ENCODE assay signal across 1 cellular context in the genomic region with DNA sequence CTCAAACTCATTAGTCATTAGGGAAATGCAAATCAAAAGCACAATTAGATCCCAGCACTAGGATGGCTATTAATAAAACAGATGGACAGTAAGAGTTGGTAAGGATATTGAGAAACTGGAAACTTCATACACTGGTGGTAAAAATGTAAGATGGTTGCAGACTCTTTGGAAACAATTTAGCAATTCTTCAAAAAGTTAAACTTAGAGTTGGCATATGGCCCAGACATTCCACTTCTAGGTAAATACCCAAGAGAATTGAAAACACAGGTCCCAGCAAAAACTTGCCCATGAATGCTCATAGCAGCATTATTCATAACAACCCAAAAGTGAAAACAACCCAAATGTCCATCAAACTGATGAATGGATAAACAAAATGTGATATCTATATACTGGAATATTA.
A peak's percentile ranks its signal among the peaks of the same experiment; 100 is the strongest.
TF ChIP-seq lines count a peak whose summit lies in the region.

No MANE protein-coding gene starts in this region.

TF ChIP-seq in HepG2, 621 proteins besides CTCF, POLR2A, EP300 and RAD21 (continued from another document):
- TF ChIP-seq, protein P1, sequence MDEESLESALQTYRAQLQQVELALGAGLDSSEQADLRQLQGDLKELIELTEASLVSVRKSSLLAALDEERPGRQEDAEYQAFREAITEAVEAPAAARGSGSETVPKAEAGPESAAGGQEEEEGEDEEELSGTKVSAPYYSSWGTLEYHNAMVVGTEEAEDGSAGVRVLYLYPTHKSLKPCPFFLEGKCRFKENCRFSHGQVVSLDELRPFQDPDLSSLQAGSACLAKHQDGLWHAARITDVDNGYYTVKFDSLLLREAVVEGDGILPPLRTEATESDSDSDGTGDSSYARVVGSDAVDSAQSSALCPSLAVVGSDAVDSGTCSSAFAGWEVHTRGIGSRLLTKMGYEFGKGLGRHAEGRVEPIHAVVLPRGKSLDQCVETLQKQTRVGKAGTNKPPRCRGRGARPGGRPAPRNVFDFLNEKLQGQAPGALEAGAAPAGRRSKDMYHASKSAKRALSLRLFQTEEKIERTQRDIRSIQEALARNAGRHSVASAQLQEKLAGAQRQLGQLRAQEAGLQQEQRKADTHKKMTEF (CRISPR knock-in tag; IDR thresholded peaks at IDR 0.05): peak; percentile 61
- TF ChIP-seq SOX5 (CRISPR knock-in tag; IDR thresholded peaks at IDR 0.05; ENCODE audit: borderline replicate concordance) (0 out of 2 replicates have a peak, but pooled peaks have one; percentile 65), PPARG (CRISPR knock-in tag; conservative IDR thresholded peaks at IDR 0.05) (peak; percentile 54; the same call in 1 of the 2 replicates), ZSCAN12 (CRISPR knock-in tag; IDR thresholded peaks at IDR 0.05) (peak; percentile 42; the same call in 1 of the 2 replicates), HNRNPLL (IDR thresholded peaks at IDR 0.05; ENCODE audit: low read depth, low read length, poor library complexity, severe bottlenecking) (no peak), ZBTB20 (CRISPR knock-in tag; IDR thresholded peaks at IDR 0.05; ENCODE audit: borderline replicate concordance, low read depth) (no peak), SRSF9 (IDR thresholded peaks at IDR 0.05; ENCODE audit: borderline replicate concordance, insufficient read depth, low read depth, low read length, poor library complexity, severe bottlenecking) (no peak), FOXA1 (IDR thresholded peaks at IDR 0.05) (no peak), FOXA1 (CRISPR knock-in tag; IDR thresholded peaks at IDR 0.05) (peak; percentile 68), TEAD3 (CRISPR knock-in tag; optimal IDR thresholded peaks at IDR 0.05; ENCODE audit: borderline replicate concordance) (peak; percentile 84), KAT8 (CRISPR knock-in tag; IDR thresholded peaks at IDR 0.05) (peak; percentile 48; the same call in 1 of the 2 replicates), SYNCRIP (IDR thresholded peaks at IDR 0.05; ENCODE audit: insufficient read depth, low read depth, low read length) (no peak), MED1 (CRISPR knock-in tag; IDR thresholded peaks at IDR 0.05) (peak; percentile 76), SOX13 (IDR thresholded peaks at IDR 0.05) (no peak), SOX13 (CRISPR knock-in tag; conservative IDR thresholded peaks at IDR 0.05 in 1 of 2, IDR thresholded peaks at IDR 0.05 in 1 of 2) (peak in 1 of 2 experiments; percentile 80; a peak in 1 of 4 replicates), SAP130 (CRISPR knock-in tag; IDR thresholded peaks at IDR 0.05; ENCODE audit: low read depth) (peak; percentile 62), CEBPB (IDR thresholded peaks at IDR 0.05; ENCODE audit: borderline replicate concordance, low read depth, low read length) (peak; percentile 83), NFKBIZ (CRISPR knock-in tag; IDR thresholded peaks at IDR 0.05) (no peak), ZKSCAN8 (CRISPR knock-in tag; IDR thresholded peaks at IDR 0.05; ENCODE audit: borderline replicate concordance) (0 out of 2 replicates have a peak, but pooled peaks have one; percentile 61), ZNF678 (CRISPR knock-in tag; IDR thresholded peaks at IDR 0.05) (no peak), SMC3 (IDR thresholded peaks at IDR 0.05; ENCODE audit: low read length) (peak; percentile 16; the same call in 1 of the 2 replicates), ERF (CRISPR knock-in tag; IDR thresholded peaks at IDR 0.05) (peak; percentile 24; the same call in 1 of the 2 replicates), FOXJ3 (CRISPR knock-in tag; IDR thresholded peaks at IDR 0.05; ENCODE audit: borderline replicate concordance) (peak; percentile 84; the same call in 1 of the 2 replicates), HNF4A (CRISPR knock-in tag; IDR thresholded peaks at IDR 0.05) (0 out of 2 replicates have a peak, but pooled peaks have one; percentile 23)
- TF ChIP-seq, protein P2, sequence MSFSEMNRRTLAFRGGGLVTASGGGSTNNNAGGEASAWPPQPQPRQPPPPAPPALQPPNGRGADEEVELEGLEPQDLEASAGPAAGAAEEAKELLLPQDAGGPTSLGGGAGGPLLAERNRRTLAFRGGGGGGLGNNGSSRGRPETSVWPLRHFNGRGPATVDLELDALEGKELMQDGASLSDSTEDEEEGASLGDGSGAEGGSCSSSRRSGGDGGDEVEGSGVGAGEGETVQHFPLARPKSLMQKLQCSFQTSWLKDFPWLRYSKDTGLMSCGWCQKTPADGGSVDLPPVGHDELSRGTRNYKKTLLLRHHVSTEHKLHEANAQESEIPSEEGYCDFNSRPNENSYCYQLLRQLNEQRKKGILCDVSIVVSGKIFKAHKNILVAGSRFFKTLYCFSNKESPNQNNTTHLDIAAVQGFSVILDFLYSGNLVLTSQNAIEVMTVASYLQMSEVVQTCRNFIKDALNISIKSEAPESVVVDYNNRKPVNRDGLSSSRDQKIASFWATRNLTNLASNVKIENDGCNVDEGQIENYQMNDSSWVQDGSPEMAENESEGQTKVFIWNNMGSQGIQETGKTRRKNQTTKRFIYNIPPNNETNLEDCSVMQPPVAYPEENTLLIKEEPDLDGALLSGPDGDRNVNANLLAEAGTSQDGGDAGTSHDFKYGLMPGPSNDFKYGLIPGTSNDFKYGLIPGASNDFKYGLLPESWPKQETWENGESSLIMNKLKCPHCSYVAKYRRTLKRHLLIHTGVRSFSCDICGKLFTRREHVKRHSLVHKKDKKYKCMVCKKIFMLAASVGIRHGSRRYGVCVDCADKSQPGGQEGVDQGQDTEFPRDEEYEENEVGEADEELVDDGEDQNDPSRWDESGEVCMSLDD (CRISPR knock-in tag; IDR thresholded peaks at IDR 0.05; ENCODE audit: borderline replicate concordance): no peak
- TF ChIP-seq, protein P3, sequence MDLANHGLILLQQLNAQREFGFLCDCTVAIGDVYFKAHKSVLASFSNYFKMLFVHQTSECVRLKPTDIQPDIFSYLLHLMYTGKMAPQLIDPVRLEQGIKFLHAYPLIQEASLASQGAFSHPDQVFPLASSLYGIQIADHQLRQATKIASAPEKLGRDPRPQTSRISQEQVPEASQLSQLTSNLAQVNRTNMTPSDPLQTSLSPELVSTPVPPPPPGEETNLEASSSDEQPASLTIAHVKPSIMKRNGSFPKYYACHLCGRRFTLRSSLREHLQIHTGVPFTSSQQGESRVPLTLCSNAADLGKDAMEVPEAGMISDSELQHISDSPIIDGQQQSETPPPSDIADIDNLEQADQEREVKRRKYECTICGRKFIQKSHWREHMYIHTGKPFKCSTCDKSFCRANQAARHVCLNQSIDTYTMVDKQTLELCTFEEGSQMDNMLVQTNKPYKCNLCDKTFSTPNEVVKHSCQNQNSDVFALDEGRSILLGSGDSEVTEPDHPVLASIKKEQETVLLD (CRISPR knock-in tag; IDR thresholded peaks at IDR 0.05; ENCODE audit: low read depth): no peak
- TF ChIP-seq, protein P4, sequence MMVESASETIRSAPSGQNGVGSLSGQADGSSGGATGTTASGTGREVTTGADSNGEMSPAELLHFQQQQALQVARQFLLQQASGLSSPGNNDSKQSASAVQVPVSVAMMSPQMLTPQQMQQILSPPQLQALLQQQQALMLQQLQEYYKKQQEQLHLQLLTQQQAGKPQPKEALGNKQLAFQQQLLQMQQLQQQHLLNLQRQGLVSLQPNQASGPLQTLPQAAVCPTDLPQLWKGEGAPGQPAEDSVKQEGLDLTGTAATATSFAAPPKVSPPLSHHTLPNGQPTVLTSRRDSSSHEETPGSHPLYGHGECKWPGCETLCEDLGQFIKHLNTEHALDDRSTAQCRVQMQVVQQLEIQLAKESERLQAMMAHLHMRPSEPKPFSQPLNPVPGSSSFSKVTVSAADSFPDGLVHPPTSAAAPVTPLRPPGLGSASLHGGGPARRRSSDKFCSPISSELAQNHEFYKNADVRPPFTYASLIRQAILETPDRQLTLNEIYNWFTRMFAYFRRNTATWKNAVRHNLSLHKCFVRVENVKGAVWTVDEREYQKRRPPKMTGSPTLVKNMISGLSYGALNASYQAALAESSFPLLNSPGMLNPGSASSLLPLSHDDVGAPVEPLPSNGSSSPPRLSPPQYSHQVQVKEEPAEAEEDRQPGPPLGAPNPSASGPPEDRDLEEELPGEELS (CRISPR knock-in tag; IDR thresholded peaks at IDR 0.05): peak; percentile 69
- TF ChIP-seq, protein P5, sequence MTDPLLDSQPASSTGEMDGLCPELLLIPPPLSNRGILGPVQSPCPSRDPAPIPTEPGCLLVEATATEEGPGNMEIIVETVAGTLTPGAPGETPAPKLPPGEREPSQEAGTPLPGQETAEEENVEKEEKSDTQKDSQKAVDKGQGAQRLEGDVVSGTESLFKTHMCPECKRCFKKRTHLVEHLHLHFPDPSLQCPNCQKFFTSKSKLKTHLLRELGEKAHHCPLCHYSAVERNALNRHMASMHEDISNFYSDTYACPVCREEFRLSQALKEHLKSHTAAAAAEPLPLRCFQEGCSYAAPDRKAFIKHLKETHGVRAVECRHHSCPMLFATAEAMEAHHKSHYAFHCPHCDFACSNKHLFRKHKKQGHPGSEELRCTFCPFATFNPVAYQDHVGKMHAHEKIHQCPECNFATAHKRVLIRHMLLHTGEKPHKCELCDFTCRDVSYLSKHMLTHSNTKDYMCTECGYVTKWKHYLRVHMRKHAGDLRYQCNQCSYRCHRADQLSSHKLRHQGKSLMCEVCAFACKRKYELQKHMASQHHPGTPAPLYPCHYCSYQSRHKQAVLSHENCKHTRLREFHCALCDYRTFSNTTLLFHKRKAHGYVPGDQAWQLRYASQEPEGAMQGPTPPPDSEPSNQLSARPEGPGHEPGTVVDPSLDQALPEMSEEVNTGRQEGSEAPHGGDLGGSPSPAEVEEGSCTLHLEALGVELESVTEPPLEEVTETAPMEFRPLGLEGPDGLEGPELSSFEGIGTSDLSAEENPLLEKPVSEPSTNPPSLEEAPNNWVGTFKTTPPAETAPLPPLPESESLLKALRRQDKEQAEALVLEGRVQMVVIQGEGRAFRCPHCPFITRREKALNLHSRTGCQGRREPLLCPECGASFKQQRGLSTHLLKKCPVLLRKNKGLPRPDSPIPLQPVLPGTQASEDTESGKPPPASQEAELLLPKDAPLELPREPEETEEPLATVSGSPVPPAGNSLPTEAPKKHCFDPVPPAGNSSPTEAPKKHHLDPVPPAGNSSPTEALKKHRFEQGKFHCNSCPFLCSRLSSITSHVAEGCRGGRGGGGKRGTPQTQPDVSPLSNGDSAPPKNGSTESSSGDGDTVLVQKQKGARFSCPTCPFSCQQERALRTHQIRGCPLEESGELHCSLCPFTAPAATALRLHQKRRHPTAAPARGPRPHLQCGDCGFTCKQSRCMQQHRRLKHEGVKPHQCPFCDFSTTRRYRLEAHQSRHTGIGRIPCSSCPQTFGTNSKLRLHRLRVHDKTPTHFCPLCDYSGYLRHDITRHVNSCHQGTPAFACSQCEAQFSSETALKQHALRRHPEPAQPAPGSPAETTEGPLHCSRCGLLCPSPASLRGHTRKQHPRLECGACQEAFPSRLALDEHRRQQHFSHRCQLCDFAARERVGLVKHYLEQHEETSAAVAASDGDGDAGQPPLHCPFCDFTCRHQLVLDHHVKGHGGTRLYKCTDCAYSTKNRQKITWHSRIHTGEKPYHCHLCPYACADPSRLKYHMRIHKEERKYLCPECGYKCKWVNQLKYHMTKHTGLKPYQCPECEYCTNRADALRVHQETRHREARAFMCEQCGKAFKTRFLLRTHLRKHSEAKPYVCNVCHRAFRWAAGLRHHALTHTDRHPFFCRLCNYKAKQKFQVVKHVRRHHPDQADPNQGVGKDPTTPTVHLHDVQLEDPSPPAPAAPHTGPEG (CRISPR knock-in tag; IDR thresholded peaks at IDR 0.05): 0 out of 2 replicates have a peak, but pooled peaks have one; percentile 27
- TF ChIP-seq, protein P6, sequence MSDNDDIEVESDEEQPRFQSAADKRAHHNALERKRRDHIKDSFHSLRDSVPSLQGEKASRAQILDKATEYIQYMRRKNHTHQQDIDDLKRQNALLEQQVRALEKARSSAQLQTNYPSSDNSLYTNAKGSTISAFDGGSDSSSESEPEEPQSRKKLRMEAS (IDR thresholded peaks at IDR 0.05): 0 out of 2 replicates have a peak, but pooled peaks have one; percentile 10
- TF ChIP-seq, protein P7, sequence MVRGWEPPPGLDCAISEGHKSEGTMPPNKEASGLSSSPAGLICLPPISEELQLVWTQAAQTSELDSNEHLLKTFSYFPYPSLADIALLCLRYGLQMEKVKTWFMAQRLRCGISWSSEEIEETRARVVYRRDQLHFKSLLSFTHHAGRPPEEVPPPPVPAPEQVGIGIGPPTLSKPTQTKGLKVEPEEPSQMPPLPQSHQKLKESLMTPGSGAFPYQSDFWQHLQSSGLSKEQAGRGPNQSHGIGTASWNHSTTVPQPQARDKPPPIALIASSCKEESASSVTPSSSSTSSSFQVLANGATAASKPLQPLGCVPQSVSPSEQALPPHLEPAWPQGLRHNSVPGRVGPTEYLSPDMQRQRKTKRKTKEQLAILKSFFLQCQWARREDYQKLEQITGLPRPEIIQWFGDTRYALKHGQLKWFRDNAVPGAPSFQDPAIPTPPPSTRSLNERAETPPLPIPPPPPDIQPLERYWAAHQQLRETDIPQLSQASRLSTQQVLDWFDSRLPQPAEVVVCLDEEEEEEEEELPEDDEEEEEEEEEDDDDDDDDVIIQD (CRISPR knock-in tag; IDR thresholded peaks at IDR 0.05; ENCODE audit: low read depth): peak; percentile 55; the same call in 1 of the 2 replicates
- TF ChIP-seq, protein P8, sequence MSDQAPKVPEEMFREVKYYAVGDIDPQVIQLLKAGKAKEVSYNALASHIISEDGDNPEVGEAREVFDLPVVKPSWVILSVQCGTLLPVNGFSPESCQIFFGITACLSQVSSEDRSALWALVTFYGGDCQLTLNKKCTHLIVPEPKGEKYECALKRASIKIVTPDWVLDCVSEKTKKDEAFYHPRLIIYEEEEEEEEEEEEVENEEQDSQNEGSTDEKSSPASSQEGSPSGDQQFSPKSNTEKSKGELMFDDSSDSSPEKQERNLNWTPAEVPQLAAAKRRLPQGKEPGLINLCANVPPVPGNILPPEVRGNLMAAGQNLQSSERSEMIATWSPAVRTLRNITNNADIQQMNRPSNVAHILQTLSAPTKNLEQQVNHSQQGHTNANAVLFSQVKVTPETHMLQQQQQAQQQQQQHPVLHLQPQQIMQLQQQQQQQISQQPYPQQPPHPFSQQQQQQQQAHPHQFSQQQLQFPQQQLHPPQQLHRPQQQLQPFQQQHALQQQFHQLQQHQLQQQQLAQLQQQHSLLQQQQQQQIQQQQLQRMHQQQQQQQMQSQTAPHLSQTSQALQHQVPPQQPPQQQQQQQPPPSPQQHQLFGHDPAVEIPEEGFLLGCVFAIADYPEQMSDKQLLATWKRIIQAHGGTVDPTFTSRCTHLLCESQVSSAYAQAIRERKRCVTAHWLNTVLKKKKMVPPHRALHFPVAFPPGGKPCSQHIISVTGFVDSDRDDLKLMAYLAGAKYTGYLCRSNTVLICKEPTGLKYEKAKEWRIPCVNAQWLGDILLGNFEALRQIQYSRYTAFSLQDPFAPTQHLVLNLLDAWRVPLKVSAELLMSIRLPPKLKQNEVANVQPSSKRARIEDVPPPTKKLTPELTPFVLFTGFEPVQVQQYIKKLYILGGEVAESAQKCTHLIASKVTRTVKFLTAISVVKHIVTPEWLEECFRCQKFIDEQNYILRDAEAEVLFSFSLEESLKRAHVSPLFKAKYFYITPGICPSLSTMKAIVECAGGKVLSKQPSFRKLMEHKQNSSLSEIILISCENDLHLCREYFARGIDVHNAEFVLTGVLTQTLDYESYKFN (CRISPR knock-in tag; conservative IDR thresholded peaks at IDR 0.05): peak; percentile 53
TF ChIP-seq in HepG2: peak in this region for 55.
